ENCODE assay signal across 21 cellular contexts in genomic region chr10:11168423-11169100, GRCh38.
A peak's percentile ranks its signal among the peaks of the same experiment; 100 is the strongest.
DNase-seq lines count a peak whose midpoint lies in the region; ATAC-seq, FAIRE-seq and TF ChIP-seq lines count a peak whose summit lies in the region.
"Had no signal": no experiment of that assay in that cellular context is flagged by ENCODE, and none has a peak within 500 bp of the region (broad histone marks: within the 10 kb centered on the region; RNA-seq: fewer than 3 reads in every experiment).

No MANE protein-coding gene starts in this region.

- H3K4me3 Mint-ChIP-seq in Calu3 (ENCODE audit: low read depth, unreplicated experiment): no peak overlapping the region
- H3K4me3 Mint-ChIP-seq: activated naive CD4-positive, alpha-beta T cell treated with anti-CD3 and anti-CD28 coated beads, Interleukin-2, amount 50 U/mL, for 24 hours; naive thymus-derived CD8-positive, alpha-beta T cell; T-helper 17 cell; WTC11 had no signal

- BruUV-seq in GM12878 (replicated peaks; lab: Mats Ljungman, UMichigan) (no TSS peak), Calu3 (replicated peaks; lab: Mats Ljungman, UMichigan) (no TSS peak)

- peaks cover 51 to 68% (median 63%) of the 10 kb centered on the region in 10 experiments for H3K4me1 ChIP-seq in BLaER1 treated with 17β-estradiol and CSF1 and Interleukin-3, amounts not matched to agents 10 nM and 100 nM
- H3K4me1 ChIP-seq in GM12878 (ENCODE audit: control insufficient read depth, insufficient read depth, low read length) (peaks cover 7% of the 10 kb centered on the region), neutrophil (ENCODE audit: control insufficient read depth in 1 of 2, insufficient read depth in 1 of 2, low read depth in 1 of 2, low read length in 1 of 2) (peaks cover 38 to 78% of the 10 kb centered on the region in 2 experiments)
- H3K4me1 ChIP-seq: prostate gland had no signal

- CTCF ChIA-PET in GM12878 (lab: Yijun Ruan, JAX) (interaction anchor here (0.9 to 13.9 kb wide), 14 partner anchors 10 to 102 kb away, joined by 3 to 114 read pairs (median 4); no protein-coding TSS in a partner anchor), Calu3 (lab: Charles Lee) (no interaction called here)

- no peaks in the 10 kb centered on the region for H3K4me1 Mint-ChIP-seq in Calu3 (ENCODE audit: low read depth, unreplicated experiment)

- in situ Hi-C loops in GM12878 (cut with MboI): no loop called here

- ATAC-seq in GM12878: no peak
- no peak for ATAC-seq in GM21526 (IDR thresholded peaks at IDR 0.05; ENCODE audit: low FRiP score, unreplicated experiment)
- no peak for ATAC-seq in HG03095 (IDR thresholded peaks at IDR 0.05; ENCODE audit: unreplicated experiment)
- ATAC-seq: left lung; naive thymus-derived CD8-positive, alpha-beta T cell; Right ventricle myocardium inferior; T-helper 17 cell; WTC11 had no signal

- H3K9ac ChIP-seq in BLaER1 treated with 17β-estradiol and CSF1 and Interleukin-3, amounts not matched to agents 10 nM and 100 nM: peak overlapping the region; percentile 92 to 99 (median 97); a peak in 21 of 22 replicates
- H3K9ac ChIP-seq in GM12878 (ENCODE audit: control insufficient read depth, insufficient read depth, low read length): peak overlapping the region; percentile 93

- SMC1A ChIA-PET in GM12878 (lab: Charles Lee; ENCODE audit: uncharacterized antibody, unreplicated experiment): interaction anchor here (0.7 to 18.3 kb wide), 13 partner anchors 7 to 102 kb away, joined by 3 to 417 read pairs (median 5); no protein-coding TSS in a partner anchor

- H2AFZ ChIP-seq in GM12878 (ENCODE audit: control insufficient read depth, low read depth, low read length): no peak overlapping the region

- no peak for TF ChIP-seq RAD21 in GM12878 (IDR thresholded peaks at IDR 0.05; ENCODE audit: insufficient read depth, low read depth, low read length)

- no peak overlapping the region for H3K27ac Mint-ChIP-seq in Calu3 (ENCODE audit: unreplicated experiment)
- H3K27ac Mint-ChIP-seq: activated naive CD4-positive, alpha-beta T cell treated with anti-CD3 and anti-CD28 coated beads, Interleukin-2, amount 50 U/mL, for 24 hours; naive thymus-derived CD8-positive, alpha-beta T cell; T-helper 17 cell; WTC11 had no signal

- H4K20me1 ChIP-seq in BLaER1 treated with 17β-estradiol and CSF1 and Interleukin-3, amounts not matched to agents 10 nM and 100 nM: peaks cover 4 to 77% (median 51%) of the 10 kb centered on the region in 11 experiments; a peak in 20 of 22 replicates
- no peaks in the 10 kb centered on the region for H4K20me1 ChIP-seq in GM12878 (ENCODE audit: control insufficient read depth, insufficient read depth)

- intact Hi-C loops in GM12878 (cut with micrococcal nuclease; ENCODE audit: unreplicated experiment) (loop anchor here (5.0 to 10.0 kb wide), 2 partner anchors 179 to 436 kb away; no protein-coding TSS in a partner anchor), Calu3 (cut with micrococcal nuclease; ENCODE audit: unreplicated experiment) (no loop called here)

- RAD21 ChIA-PET in GM12878 (lab: Charles Lee; ENCODE audit: unreplicated experiment): interaction anchor here (1.0 to 7.3 kb wide), 11 partner anchors 10 to 103 kb away, joined by 3 to 40 read pairs (median 11); no protein-coding TSS in a partner anchor

- H3K79me2 ChIP-seq in GM12878 (ENCODE audit: control insufficient read depth, insufficient read depth, low read length): peaks cover 97% of the 10 kb centered on the region

- DNase-seq in GM06990 (ENCODE audit: extremely low read depth, insufficient read length): no peak
- DNase-seq in GM12878 (ENCODE audit: low read depth, low spot score): no peak
- DNase-seq in Calu3: no peak
- DNase-seq in NCI-H1694 (lab: John Stamatoyannopoulos, UW): no peak
- DNase-seq: activated CD8-positive, alpha-beta memory T cell treated with anti-CD3 and anti-CD28 coated beads, Interleukin-2, amount 50 U/mL, for 4 hours; H7; left lung; naive thymus-derived CD8-positive, alpha-beta T cell; NCI-H1048; NCI-H774; substantia nigra; T-helper 17 cell had no signal

- no peaks in the 10 kb centered on the region for H3K9me3 ChIP-seq in BLaER1 treated with 17β-estradiol and CSF1 and Interleukin-3, amounts not matched to agents 10 nM and 100 nM (replicated peaks in 1 of 11)
- H3K9me3 ChIP-seq in GM12878 (replicated peaks; ENCODE audit: control insufficient read depth, insufficient read depth, low read length): no peaks in the 10 kb centered on the region
- no peaks in the 10 kb centered on the region for H3K9me3 ChIP-seq in neutrophil
- H3K9me3 ChIP-seq: left lung, prostate gland had no signal

- H3K36me3 Mint-ChIP-seq in Calu3 (ENCODE audit: insufficient read depth, unreplicated experiment): no peaks in the 10 kb centered on the region
- H3K36me3 Mint-ChIP-seq: WTC11 had no signal

- TF ChIP-seq CTCF in GM06990 (IDR thresholded peaks at IDR 0.05; ENCODE audit: insufficient read depth, low read length, poor library complexity, severe bottlenecking) (no peak), GM12878 (IDR thresholded peaks at IDR 0.05 in 2 of 3, conservative IDR thresholded peaks at IDR 0.05 in 1 of 3; ENCODE audit: control insufficient read depth in 2 of 3, extremely low read depth in 1 of 3, insufficient read depth in 1 of 3, low read depth in 3 of 3, low read length in 3 of 3) (no peak), neutrophil (IDR thresholded peaks at IDR 0.05) (no peak), Calu3 (IDR thresholded peaks at IDR 0.05; ENCODE audit: unreplicated experiment) (no peak)

- H3K9me3 Mint-ChIP-seq in Calu3 (ENCODE audit: low read depth, unreplicated experiment): no peaks in the 10 kb centered on the region
- H3K9me3 Mint-ChIP-seq: activated naive CD4-positive, alpha-beta T cell treated with anti-CD3 and anti-CD28 coated beads, Interleukin-2, amount 50 U/mL, for 24 hours; naive thymus-derived CD8-positive, alpha-beta T cell; WTC11 had no signal

- peaks cover 30% of the 10 kb centered on the region for H3K27me3 Mint-ChIP-seq in Calu3 (ENCODE audit: unreplicated experiment)
- H3K27me3 Mint-ChIP-seq: activated naive CD4-positive, alpha-beta T cell treated with anti-CD3 and anti-CD28 coated beads, Interleukin-2, amount 50 U/mL, for 24 hours; naive thymus-derived CD8-positive, alpha-beta T cell; T-helper 17 cell had no signal

- peak overlapping the region; percentile 92 to 98 (median 95) for H3K4me2 ChIP-seq in BLaER1 treated with 17β-estradiol and CSF1 and Interleukin-3, amounts not matched to agents 10 nM and 100 nM
- H3K4me2 ChIP-seq in GM12878 (ENCODE audit: control insufficient read depth, insufficient read depth): peak overlapping the region; percentile 98

- H3K36me3 ChIP-seq in BLaER1 treated with 17β-estradiol and CSF1 and Interleukin-3, amounts not matched to agents 10 nM and 100 nM: peaks cover 6 to 70% (median 65%) of the 10 kb centered on the region in 11 experiments; a peak in 18 of 22 replicates
- H3K36me3 ChIP-seq in GM06990 (ENCODE audit: control insufficient read depth, insufficient read depth, low read length) (no peaks in the 10 kb centered on the region), GM12878 (ENCODE audit: control insufficient read depth in 2 of 2, insufficient read depth in 2 of 2, low read length in 1 of 2) (peaks cover 3 to 5% of the 10 kb centered on the region in 2 experiments), neutrophil (peaks cover 30% of the 10 kb centered on the region)
- H3K36me3 ChIP-seq: prostate gland had no signal

- H3K4me3 ChIP-seq in BLaER1 treated with 17β-estradiol and CSF1 and Interleukin-3, amounts not matched to agents 10 nM and 100 nM: peak overlapping the region; percentile 84 to 98 (median 96)
- H3K4me3 ChIP-seq in GM06990 (replicated peaks; ENCODE audit: low read depth, low read length) (peak overlapping the region; percentile 82), GM12878 (peak overlapping the region; percentile 96), neutrophil (ENCODE audit: low read depth in 1 of 2, low read length in 1 of 2) (peak overlapping the region; percentile 93 to 97)
- H3K4me3 ChIP-seq: prostate gland had no signal

- no peak for TF ChIP-seq EP300 in GM12878 (IDR thresholded peaks at IDR 0.05; ENCODE audit: borderline replicate concordance in 1 of 2, control insufficient read depth in 1 of 2, low read depth in 2 of 2, low read length in 2 of 2)

- H3K27me3 ChIP-seq in BLaER1 treated with 17β-estradiol and CSF1 and Interleukin-3, amounts not matched to agents 10 nM and 100 nM: no peaks in the 10 kb centered on the region
- no peaks in the 10 kb centered on the region for H3K27me3 ChIP-seq in GM06990 (replicated peaks; ENCODE audit: control insufficient read depth, insufficient read depth, low read length)
- H3K27me3 ChIP-seq in GM12878 (replicated peaks in 1 of 2; ENCODE audit: control insufficient read depth in 2 of 2, insufficient read depth in 2 of 2, low read length in 1 of 2): no peaks in the 10 kb centered on the region
- H3K27me3 ChIP-seq in neutrophil: no peaks in the 10 kb centered on the region

- no peak for FAIRE-seq in GM12878 (lab: Jason Lieb, UNC)
- FAIRE-seq: bronchial epithelial cell had no signal

- POLR2A ChIA-PET in GM12878 (lab: Charles Lee): interaction anchor here (1.1 to 2.9 kb wide), 6 partner anchors 8 to 76 kb away, joined by 3 to 17 read pairs (median 6); no protein-coding TSS in a partner anchor

- H3K27ac ChIP-seq in BLaER1 treated with 17β-estradiol and CSF1 and Interleukin-3, amounts not matched to agents 10 nM and 100 nM: peak overlapping the region; percentile 91 to 100 (median 98); a peak in 21 of 22 replicates
- peak overlapping the region; percentile 95 for H3K27ac ChIP-seq in GM12878 (ENCODE audit: control insufficient read depth, insufficient read depth)
- peak overlapping the region; percentile 96 for H3K27ac ChIP-seq in neutrophil
- H3K27ac ChIP-seq: prostate gland had no signal

- WGBS in GM12878 (ENCODE audit: insufficient coverage, insufficient replicate concordance, low lambda C conversion rate, missing lambda C conversion rate): under 1% methylated on average over 6 of the region's 6 CpGs

- TF ChIP-seq POLR2A in GM12878 (IDR thresholded peaks at IDR 0.05; ENCODE audit: low read depth, low read length): 0 out of 2 replicates have a peak, but pooled peaks have one; percentile 8

TF ChIP-seq in GM12878, 131 proteins besides CTCF, POLR2A, EP300 and RAD21 (continues in another document):
- peak; percentile 87; the same call in 1 of the 2 replicates for TF ChIP-seq WRNIP1 (IDR thresholded peaks at IDR 0.05; ENCODE audit: borderline replicate concordance, low read depth, low read length)
- peak; percentile 96 for TF ChIP-seq ZNF24 (IDR thresholded peaks at IDR 0.05)
- TF ChIP-seq STAT3 (IDR thresholded peaks at IDR 0.05; ENCODE audit: low read depth, low read length): 0 out of 2 replicates have a peak, but pooled peaks have one; percentile 31
